In the genomic region with DNA sequence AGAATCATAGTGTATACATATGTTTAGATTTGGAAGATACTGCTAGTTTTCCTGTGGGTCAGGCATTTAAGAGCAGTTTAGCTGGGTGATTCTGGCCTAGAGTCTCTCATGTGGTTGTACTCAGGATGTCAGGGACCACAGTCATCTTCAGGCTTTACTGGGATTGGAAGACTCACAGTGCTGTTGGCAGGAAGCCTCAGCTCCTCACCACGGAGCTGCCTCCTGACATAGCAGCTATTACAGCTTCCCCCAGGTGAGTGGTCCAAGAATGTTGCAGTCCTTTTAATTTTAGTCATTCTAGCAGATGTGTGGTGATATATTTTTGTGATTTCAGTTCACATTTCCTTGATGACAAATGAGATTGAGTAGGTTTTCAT, we compare ENCODE assay signal across 10 cellular contexts. TPM values are rescaled to one million over a fixed set of nuclear protein-coding genes. Genes with fewer than 3 reads are reported as not detected.
DNase-seq lines count a peak whose midpoint lies in the region; ATAC-seq, FAIRE-seq and TF ChIP-seq lines count a peak whose summit lies in the region.
"Had no signal": no experiment of that assay in that cellular context is flagged by ENCODE, and none has a peak within 500 bp of the region (broad histone marks: within the 10 kb centered on the region; RNA-seq: fewer than 3 reads in every experiment).

No MANE protein-coding gene starts in this region.

- no peak for FAIRE-seq in D721Med (lab: Jason Lieb, UNC)
- FAIRE-seq in GM19239 (lab: Jason Lieb, UNC), result no peak

- H3K9me3 ChIP-seq in effector memory CD4-positive, alpha-beta T cell (ENCODE audit: control insufficient read depth, low read length), result no peaks in the 10 kb centered on the region

- H3K27ac Mint-ChIP-seq in T-cell, result peak overlapping the region; percentile 89 to 92

- H3K27me3 Mint-ChIP-seq in T-cell, result no peaks in the 10 kb centered on the region

- no peaks in the 10 kb centered on the region for H3K27me3 ChIP-seq in effector memory CD4-positive, alpha-beta T cell (replicated peaks; ENCODE audit: control insufficient read depth, insufficient read depth, low read length, poor library complexity, severe bottlenecking)

- peaks cover 0 to 10% (median 0%) of the 10 kb centered on the region in 3 donors for H3K9me3 Mint-ChIP-seq in T-cell

- peaks cover 42% of the 10 kb centered on the region for H3K4me1 ChIP-seq in effector memory CD4-positive, alpha-beta T cell (ENCODE audit: control insufficient read depth, insufficient read depth, low read length, poor library complexity, severe bottlenecking)

- H3K4me3 Mint-ChIP-seq in T-cell, result peak overlapping the region in 2 of 3 donors; percentile 22 to 61

- DNase-seq in A172 (ENCODE audit: low spot score), result peak; percentile 52
- DNase-seq in GF-D8 (lab: John Stamatoyannopoulos, UW), result peak; percentile 33
- DNase-seq in T-cell, result peak in 23 of 34 experiments; percentile 11 to 53 (median 32)
- DNase-seq in effector memory CD4-positive, alpha-beta T cell, result peak in 2 of 3 donors; percentile 20 to 34
- no peak for DNase-seq in HuH-7.5 (ENCODE audit: low spot score)
- no peak for DNase-seq in D721Med (ENCODE audit: insufficient read length, low spot score)
- no peak for DNase-seq in GM19239 (ENCODE audit: insufficient read length, low spot score)
- DNase-seq: aorta, left cardiac atrium had no signal

- H3K36me3 Mint-ChIP-seq in T-cell, result peaks cover 46% of the 10 kb centered on the region

- TF ChIP-seq CTCF in D721Med (IDR thresholded peaks at IDR 0.05; ENCODE audit: insufficient read depth, missing control alignments), result no peak

- CTCF ChIA-PET in T-cell (lab: Charles Lee), result interaction anchor here (0.5 to 4.8 kb wide), 22 partner anchors 8 to 228 kb away, joined by 3 to 37 read pairs (median 5); no protein-coding TSS in a partner anchor

- ATAC-seq in T-cell (replicated peaks in 1 of 4) (peak; percentile 75 to 84 (median 82)), HG03460 (IDR thresholded peaks at IDR 0.05; ENCODE audit: unreplicated experiment) (no peak)

- H3K36me3 ChIP-seq in effector memory CD4-positive, alpha-beta T cell (ENCODE audit: control insufficient read depth, insufficient read depth, low read length), result no peaks in the 10 kb centered on the region

- H3K27ac ChIP-seq in effector memory CD4-positive, alpha-beta T cell (ENCODE audit: insufficient read depth, low read length, poor library complexity, severe bottlenecking), result peak overlapping the region; percentile 43

- peaks cover 94 to 96% (median 94%) of the 10 kb centered on the region in 3 donors for H3K4me1 Mint-ChIP-seq in T-cell

- POLR2A ChIA-PET in T-cell (lab: Charles Lee), result interaction anchor here (0.7 to 1.2 kb wide), 8 partner anchors 9 to 332 kb away, joined by 3 to 8 read pairs (median 4); a partner anchor contains a TSS

- H3K4me3 ChIP-seq in effector memory CD4-positive, alpha-beta T cell (ENCODE audit: insufficient read depth, low read depth, low read length, poor library complexity, severe bottlenecking), result no peak overlapping the region

RNA-seq across cellular contexts. Expression of a gene that starts 16.9 kb away (rescaled TPM):
- not detected in 2 replicates for total RNA-seq in A172 (2014; rRNA removed; shearing (Covaris generic))
- total RNA-seq in T-cell, result 10 to 100 TPM; 15.2 to 26.7 (median 16.7) TPM
- total RNA-seq: left cardiac atrium had no signal

RNA-seq across cellular contexts. Expression of a gene that starts 32.1 kb away (rescaled TPM):
- not detected in 2 replicates for total RNA-seq in A172 (2014; rRNA removed; shearing (Covaris generic))
- 100 to 1,000 TPM in 3 of 5 donors, 10 to 100 TPM in 2; 69.9 to 152 (median 100) TPM for total RNA-seq in T-cell

Comparison
In these comparisons a context has a peak if more than half of its experiments do, and no peak if none do; other contexts are left out.
1. DNase-seq: peak in A172 (single experiment), GF-D8 (single experiment), T-cell (23 of 34) and effector memory CD4-positive, alpha-beta T cell (2 of 3); none in HuH-7.5 (single experiment), D721Med (single experiment) and GM19239 (single experiment).
2. RNA of a gene that starts 16.9 kb away (total RNA-seq): 15.2 to 26.7 TPM in T-cell; not detected in A172; every median in the first group is over 10 times any median in the second.
3. RNA of a gene that starts 32.1 kb away (total RNA-seq): 69.9 to 152 TPM in T-cell; not detected in A172; every median in the first group is over 10 times any median in the second.